Comparison of ENCODE assay signal across 8 cellular contexts in the genomic region with DNA sequence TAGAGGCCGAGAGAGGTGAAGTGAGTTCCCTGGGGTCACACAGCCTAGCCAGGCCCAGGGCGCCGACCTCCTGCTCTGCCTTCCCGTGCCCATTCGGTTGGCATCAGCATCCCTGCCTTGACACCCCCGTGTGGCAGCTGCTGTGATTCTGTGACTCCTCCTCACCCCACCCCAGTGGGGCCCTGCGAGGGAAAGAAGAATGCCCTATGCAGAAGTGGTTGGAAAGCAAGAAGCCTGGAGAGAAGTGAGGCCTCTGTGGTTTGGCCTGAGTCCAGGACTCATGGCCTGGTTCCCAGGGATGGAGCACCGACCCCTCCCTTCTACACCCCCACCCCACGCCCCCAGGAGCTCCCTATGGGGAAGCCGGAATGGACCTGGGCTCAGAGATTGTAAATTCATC.
A peak's percentile ranks its signal among the peaks of the same experiment; 100 is the strongest.
DNase-seq lines count a peak whose midpoint lies in the region; TF ChIP-seq lines count a peak whose summit lies in the region.

No MANE protein-coding gene starts in this region.

- POLR2A ChIA-PET in Caco-2 (lab: Charles Lee) = no interaction called here

- H3K9me3 ChIP-seq in testis (no peaks in the 10 kb centered on the region), Caco-2 (no peaks in the 10 kb centered on the region)

- intact Hi-C loops in testis (cut with DNase I; ENCODE audit: low total_unique reads) (no loop called here), Caco-2 (cut with micrococcal nuclease; ENCODE audit: unreplicated experiment) (loop anchor here (5.0 kb wide), 1 partner anchor 35 kb away; no protein-coding TSS in a partner anchor)

- CTCF ChIA-PET in Caco-2 (lab: Charles Lee) = no interaction called here

- H3K4me3 Mint-ChIP-seq in chondrocyte (ENCODE audit: unreplicated experiment) (no peak overlapping the region), nephron progenitor cell (peak overlapping the region; percentile 83), Caco-2 (ENCODE audit: unreplicated experiment) (no peak overlapping the region)

- H3K9me3 Mint-ChIP-seq in chondrocyte (ENCODE audit: low read depth) (no peaks in the 10 kb centered on the region), nephron progenitor cell (no peaks in the 10 kb centered on the region), Caco-2 (ENCODE audit: unreplicated experiment) (no peaks in the 10 kb centered on the region)

- BruUV-seq in Caco-2 (replicated peaks; lab: Mats Ljungman, UMichigan) = no TSS peak

- H3K4me1 ChIP-seq in testis (peaks cover 80% of the 10 kb centered on the region), Caco-2 (0 out of 2 replicates have a peak, but pooled peaks cover 5% of the 10 kb centered on the region)

- H3K4me1 Mint-ChIP-seq in chondrocyte (ENCODE audit: low read depth) (peaks cover 75% of the 10 kb centered on the region), nephron progenitor cell (peaks cover 100% of the 10 kb centered on the region), Caco-2 (ENCODE audit: low read depth, unreplicated experiment) (no peaks in the 10 kb centered on the region)

- H3K27ac ChIP-seq in testis = no peak overlapping the region

- H3K36me3 ChIP-seq in testis (ENCODE audit: low read depth, missing control alignments) (no peaks in the 10 kb centered on the region), Caco-2 (ENCODE audit: control insufficient read depth, insufficient read depth, low read length) (no peaks in the 10 kb centered on the region)

- DNase-seq in GF-D8 (lab: John Stamatoyannopoulos, UW) = peak; percentile 16
- peak; percentile 63 to 91 for DNase-seq in NCI-H446 (lab: John Stamatoyannopoulos, UW)
- DNase-seq in chondrocyte (ENCODE audit: low spot score) = no peak
- no peak for DNase-seq in nephron progenitor cell
- DNase-seq in testis = no peak
- DNase-seq in Caco-2 = no peak
- no peak for DNase-seq in HCEC 1CT
- no peak for DNase-seq in GM19240 (ENCODE audit: insufficient read length, low spot score)

- H3K27me3 ChIP-seq in testis (no peaks in the 10 kb centered on the region), Caco-2 (replicated peaks; ENCODE audit: control insufficient read depth, insufficient read depth, low read length) (no peaks in the 10 kb centered on the region)

- no peak for TF ChIP-seq POLR2A in testis (IDR thresholded peaks at IDR 0.05)

- 31 to 62% methylated on average over 2 to 10 of the region's 10 CpGs for WGBS in testis, 2 donors

- H3K4me3 ChIP-seq in testis = no peak overlapping the region
- no peak overlapping the region for H3K4me3 ChIP-seq in Caco-2 (ENCODE audit: low read depth, low read length)

- H3K36me3 Mint-ChIP-seq in chondrocyte (ENCODE audit: low read depth) = no peaks in the 10 kb centered on the region
- peaks cover 5% of the 10 kb centered on the region for H3K36me3 Mint-ChIP-seq in nephron progenitor cell (ENCODE audit: low read depth)
- peaks cover 32% of the 10 kb centered on the region for H3K36me3 Mint-ChIP-seq in Caco-2 (ENCODE audit: insufficient read depth, unreplicated experiment)

- TF ChIP-seq CTCF in chondrocyte (IDR thresholded peaks at IDR 0.05) (peak; percentile 44), nephron progenitor cell (IDR thresholded peaks at IDR 0.05) (no peak), testis (IDR thresholded peaks at IDR 0.05) (no peak), Caco-2 (IDR thresholded peaks at IDR 0.05; ENCODE audit: insufficient read depth in 1 of 2, low read depth in 1 of 2, low read length in 1 of 2, severe bottlenecking in 1 of 2, unreplicated experiment in 1 of 2) (no peak)

- H3K27ac Mint-ChIP-seq in chondrocyte (ENCODE audit: unreplicated experiment) (peak overlapping the region; percentile 36), nephron progenitor cell (no peak overlapping the region), Caco-2 (ENCODE audit: unreplicated experiment) (no peak overlapping the region)

- H3K27me3 Mint-ChIP-seq in chondrocyte (ENCODE audit: low read depth) (no peaks in the 10 kb centered on the region), nephron progenitor cell (ENCODE audit: low read depth, poor library complexity) (no peaks in the 10 kb centered on the region), Caco-2 (ENCODE audit: insufficient read depth, unreplicated experiment) (no peaks in the 10 kb centered on the region)

Comparison
In these comparisons a context has a peak if more than half of its experiments do, and no peak if none do; other contexts are left out.
1. DNase-seq: peak in GF-D8 (single experiment) and NCI-H446 (2 of 2); none in chondrocyte (single experiment), nephron progenitor cell (single experiment), testis (single experiment), Caco-2 (0 of 2), HCEC 1CT (single experiment) and GM19240 (single experiment).